ENCODE assay signal across 19 cellular contexts in genomic region chr17:18962494-18962815, GRCh38. TPM values are rescaled to one million over a fixed set of nuclear protein-coding genes. Genes with fewer than 3 reads are reported as not detected.
DNase-seq lines count a peak whose midpoint lies in the region; ATAC-seq and TF ChIP-seq lines count a peak whose summit lies in the region.
"Had no signal": no experiment of that assay in that cellular context is flagged by ENCODE, and none has a peak within 500 bp of the region (broad histone marks: within the 10 kb centered on the region; RNA-seq: fewer than 3 reads in every experiment).

No MANE protein-coding gene starts in this region.

- no peak for TF ChIP-seq POLR2A in stomach (IDR thresholded peaks at IDR 0.05)

- H3K4me3 ChIP-seq in ACC112 (ENCODE audit: low read depth, low read length) (no peak overlapping the region), stomach (no peak overlapping the region)
- no peak overlapping the region for H3K4me3 ChIP-seq in naive thymus-derived CD4-positive, alpha-beta T cell (ENCODE audit: low read length)
- H3K4me3 ChIP-seq: HAP-1, heart right ventricle had no signal

- peak overlapping the region; percentile 77 for H3K27ac Mint-ChIP-seq in HFFc6
- H3K27ac Mint-ChIP-seq in effector memory CD8-positive, alpha-beta T cell = peak overlapping the region; percentile 13 to 30
- H3K27ac Mint-ChIP-seq in neural crest cell (ENCODE audit: unreplicated experiment) = peak overlapping the region; percentile 2
- H3K27ac Mint-ChIP-seq in naive thymus-derived CD4-positive, alpha-beta T cell = peak overlapping the region in 3 of 9 donors; percentile 4 to 51 (median 28)

- CTCF ChIA-PET in naive thymus-derived CD4-positive, alpha-beta T cell (lab: Charles Lee) = interaction anchor here (0.6 kb wide), 1 partner anchor 1038 kb away, joined by 3 read pairs; no protein-coding TSS in a partner anchor

- in situ Hi-C loops in GM13977 (cut with MboI; ENCODE audit: low pct_unique_long_range_greater_than_20kb, low sequenced_read_pairs, unreplicated experiment) = no loop called here

- H3K4me1 ChIP-seq in ACC112 (ENCODE audit: control insufficient read depth, insufficient read depth, low read length, unreplicated experiment) = peaks cover 18% of the 10 kb centered on the region
- peaks cover 3 to 6% of the 10 kb centered on the region in 2 donors for H3K4me1 ChIP-seq in naive thymus-derived CD4-positive, alpha-beta T cell (ENCODE audit: control insufficient read depth in 2 of 2, insufficient read depth in 2 of 2, low read length in 2 of 2)
- peaks cover 1 to 12% (median 8%) of the 10 kb centered on the region in 4 donors for H3K4me1 ChIP-seq in stomach
- H3K4me1 ChIP-seq: HAP-1 had no signal

- intact Hi-C loops in naive thymus-derived CD4-positive, alpha-beta T cell (cut with micrococcal nuclease) = loop anchor here in 1 of 2 donors (5.0 kb wide), 1 partner anchor 40 kb away; the partner anchor contains the start of gene FAM83G
- intact Hi-C loops in stomach (cut with DNase I; ENCODE audit: low total_unique reads) = no loop called here

- DNase-seq in HFFc6 (no peak), neural crest cell (ENCODE audit: low read depth, low spot score) (no peak), stomach (no peak), GM13977 (ENCODE audit: low spot score) (no peak)
- no peak for DNase-seq in effector memory CD8-positive, alpha-beta T cell
- DNase-seq in naive thymus-derived CD4-positive, alpha-beta T cell = no peak
- DNase-seq: activated T-cell treated with anti-CD3 and anti-CD28 coated beads, Interleukin-2, amount 50 U/mL, for 4 hours; effector CD8-positive, alpha-beta T cell; heart right ventricle; mammary epithelial cell; NCI-H1048; NCI-H2081; stimulated activated naive CD8-positive, alpha-beta T cell treated with anti-CD3 and anti-CD28 coated beads, Interleukin-15, amount 100 ng/mL, for 72 hours had no signal

- H3K27me3 ChIP-seq in ACC112 (ENCODE audit: insufficient read depth, low read length) (no peaks in the 10 kb centered on the region), stomach (no peaks in the 10 kb centered on the region)
- H3K27me3 ChIP-seq in naive thymus-derived CD4-positive, alpha-beta T cell (ENCODE audit: control insufficient read depth in 2 of 2, insufficient read depth in 2 of 2, low read length in 2 of 2) = no peaks in the 10 kb centered on the region
- H3K27me3 ChIP-seq: heart right ventricle had no signal

- TF ChIP-seq CTCF in HFFc6 (IDR thresholded peaks at IDR 0.05) = no peak
- no peak for TF ChIP-seq CTCF in neural crest cell (conservative IDR thresholded peaks at IDR 0.05)
- no peak for TF ChIP-seq CTCF in stomach (IDR thresholded peaks at IDR 0.05)
- no peak for TF ChIP-seq CTCF in GM13977 (IDR thresholded peaks at IDR 0.05; ENCODE audit: extremely low read depth, insufficient read depth, missing control alignments)

- WGBS in stomach, 5 donors = 77 to 81% (median 78%) methylated on average over 6 of the region's 6 CpGs

- H3K36me3 Mint-ChIP-seq in HFFc6 (ENCODE audit: low read depth) (no peaks in the 10 kb centered on the region), neural crest cell (ENCODE audit: low read depth) (no peaks in the 10 kb centered on the region)
- no peaks in the 10 kb centered on the region for H3K36me3 Mint-ChIP-seq in effector memory CD8-positive, alpha-beta T cell (ENCODE audit: insufficient read depth)
- H3K36me3 Mint-ChIP-seq in naive thymus-derived CD4-positive, alpha-beta T cell = no peaks in the 10 kb centered on the region

- no peaks in the 10 kb centered on the region for H3K9me3 Mint-ChIP-seq in HFFc6
- no peaks in the 10 kb centered on the region for H3K9me3 Mint-ChIP-seq in effector memory CD8-positive, alpha-beta T cell
- no peaks in the 10 kb centered on the region for H3K9me3 Mint-ChIP-seq in neural crest cell
- H3K9me3 Mint-ChIP-seq in naive thymus-derived CD4-positive, alpha-beta T cell = no peaks in the 10 kb centered on the region
- H3K9me3 Mint-ChIP-seq: activated T-cell treated with anti-CD3 and anti-CD28 coated beads, Interleukin-2, amount 50 U/mL, for 4 hours; stimulated activated naive CD8-positive, alpha-beta T cell treated with anti-CD3 and anti-CD28 coated beads, Interleukin-15, amount 100 ng/mL, for 72 hours had no signal

- H3K9me3 ChIP-seq in naive thymus-derived CD4-positive, alpha-beta T cell (ENCODE audit: control insufficient read depth in 2 of 3, low read length in 3 of 3) = no peaks in the 10 kb centered on the region
- H3K9me3 ChIP-seq in stomach = no peaks in the 10 kb centered on the region
- H3K9me3 ChIP-seq: HAP-1, heart right ventricle had no signal

- no peaks in the 10 kb centered on the region for H3K36me3 ChIP-seq in ACC112 (ENCODE audit: insufficient read depth, low read length)
- no peaks in the 10 kb centered on the region for H3K36me3 ChIP-seq in naive thymus-derived CD4-positive, alpha-beta T cell (ENCODE audit: control insufficient read depth in 2 of 3, insufficient read depth in 3 of 3, low read length in 3 of 3)
- H3K36me3 ChIP-seq in stomach = no peaks in the 10 kb centered on the region
- H3K36me3 ChIP-seq: HAP-1, heart right ventricle had no signal

- no peaks in the 10 kb centered on the region for H3K79me2 ChIP-seq in ACC112 (ENCODE audit: control insufficient read depth, insufficient read depth, low read length, unreplicated experiment)

- peak overlapping the region; percentile 68; the same call in 1 of the 2 replicates for H3K27ac ChIP-seq in ACC112 (ENCODE audit: low read depth, low read length)
- H3K27ac ChIP-seq in naive thymus-derived CD4-positive, alpha-beta T cell (ENCODE audit: low read depth, low read length) = no peak overlapping the region
- no peak overlapping the region for H3K27ac ChIP-seq in stomach
- H3K27ac ChIP-seq: heart right ventricle, KMS-11 had no signal

- ATAC-seq in effector memory CD8-positive, alpha-beta T cell (replicated peaks) = no peak
- ATAC-seq in naive thymus-derived CD4-positive, alpha-beta T cell = no peak
- ATAC-seq: heart right ventricle; stimulated activated naive CD8-positive, alpha-beta T cell treated with anti-CD3 and anti-CD28 coated beads, Interleukin-15, amount 100 ng/mL, for 72 hours had no signal

- peaks cover 38% of the 10 kb centered on the region for H3K4me1 Mint-ChIP-seq in HFFc6 (ENCODE audit: low read depth)
- peaks cover 4 to 5% of the 10 kb centered on the region in 2 donors for H3K4me1 Mint-ChIP-seq in effector memory CD8-positive, alpha-beta T cell (ENCODE audit: low read depth in 2 of 2)
- H3K4me1 Mint-ChIP-seq in neural crest cell = peaks cover 13% of the 10 kb centered on the region
- H3K4me1 Mint-ChIP-seq in naive thymus-derived CD4-positive, alpha-beta T cell = peaks cover 8 to 34% (median 21%) of the 10 kb centered on the region in 7 donors

- POLR2A ChIA-PET in naive thymus-derived CD4-positive, alpha-beta T cell (lab: Charles Lee) = interaction anchor here (0.7 kb wide), 2 partner anchors 79 to 148 kb away, joined by 3 read pairs; no protein-coding TSS in a partner anchor

- peaks cover 4% of the 10 kb centered on the region for H3K27me3 Mint-ChIP-seq in HFFc6 (ENCODE audit: insufficient read depth)
- no peaks in the 10 kb centered on the region for H3K27me3 Mint-ChIP-seq in effector memory CD8-positive, alpha-beta T cell
- H3K27me3 Mint-ChIP-seq in neural crest cell (ENCODE audit: low read depth) = no peaks in the 10 kb centered on the region
- no peaks in the 10 kb centered on the region for H3K27me3 Mint-ChIP-seq in naive thymus-derived CD4-positive, alpha-beta T cell
- H3K27me3 Mint-ChIP-seq: stimulated activated naive CD8-positive, alpha-beta T cell treated with anti-CD3 and anti-CD28 coated beads, Interleukin-15, amount 100 ng/mL, for 72 hours had no signal

- no peak overlapping the region for H2AFZ ChIP-seq in ACC112 (ENCODE audit: low read length, unreplicated experiment)

- TF ChIP-seq EP300 in stomach (IDR thresholded peaks at IDR 0.05) = no peak

- H3K4me3 Mint-ChIP-seq in HFFc6 (no peak overlapping the region), neural crest cell (no peak overlapping the region)
- H3K4me3 Mint-ChIP-seq in effector memory CD8-positive, alpha-beta T cell = no peak overlapping the region
- no peak overlapping the region for H3K4me3 Mint-ChIP-seq in naive thymus-derived CD4-positive, alpha-beta T cell
- H3K4me3 Mint-ChIP-seq: activated T-cell treated with anti-CD3 and anti-CD28 coated beads, Interleukin-2, amount 50 U/mL, for 4 hours; stimulated activated naive CD8-positive, alpha-beta T cell treated with anti-CD3 and anti-CD28 coated beads, Interleukin-15, amount 100 ng/mL, for 72 hours had no signal

RNA-seq across cellular contexts. Expression of gene SLC5A10, which starts 10.5 kb away (rescaled TPM):
- not detected for total RNA-seq in HFFc6 (2021; fragmentation: NEBNext Ultra II Directional; extraction: Animal tissue kit (Norgen Biotek cat#: 25700))
- total RNA-seq in neural crest cell (not detected in 2 replicates), stomach (not detected)
- total RNA-seq in naive thymus-derived CD4-positive, alpha-beta T cell = under 1 TPM in 1 of 5 experiments, not detected in 4; 0.17 TPM
- polyA plus RNA-seq in naive thymus-derived CD4-positive, alpha-beta T cell = under 1 TPM; 0.15 to 0.37 TPM
- polyA plus RNA-seq in stomach = under 1 TPM; 0.06 to 0.46 (median 0.13) TPM
- total RNA-seq: activated T-cell treated with anti-CD3 and anti-CD28 coated beads, Interleukin-2, amount 50 U/mL, for 4 hours; mammary epithelial cell; NCI-H460; ureter had no signal
- polyA plus RNA-seq: mammary epithelial cell, neural cell had no signal

RNA-seq across cellular contexts. Expression of gene FAM83G, which starts 42.1 kb away (rescaled TPM):
- 10 to 100 TPM; 21.0 to 24.0 (median 21.7) TPM for total RNA-seq in HFFc6 (2021; fragmentation: NEBNext Ultra II Directional; extraction: Animal tissue kit (Norgen Biotek cat#: 25700))
- total RNA-seq in neural crest cell = 1.3 and 1.8 TPM in 2 replicates
- total RNA-seq in naive thymus-derived CD4-positive, alpha-beta T cell = 1 to 10 TPM; 3.9 to 9.1 (median 6.9) TPM
- polyA plus RNA-seq in naive thymus-derived CD4-positive, alpha-beta T cell = 1 to 10 TPM; 1.6 to 3.6 TPM
- 10 to 100 TPM in 3 of 5 donors, 1 to 10 TPM in 2; 8.8 to 41.1 (median 20.1) TPM for total RNA-seq in stomach
- 10 to 100 TPM in 2 of 3 donors, 1 to 10 TPM in 1; 8.2 to 16.4 (median 11.9) TPM for polyA plus RNA-seq in stomach
- polyA plus RNA-seq: neural cell had no signal
